Comparison of ENCODE assay signal across 12 cellular contexts in the genomic region with DNA sequence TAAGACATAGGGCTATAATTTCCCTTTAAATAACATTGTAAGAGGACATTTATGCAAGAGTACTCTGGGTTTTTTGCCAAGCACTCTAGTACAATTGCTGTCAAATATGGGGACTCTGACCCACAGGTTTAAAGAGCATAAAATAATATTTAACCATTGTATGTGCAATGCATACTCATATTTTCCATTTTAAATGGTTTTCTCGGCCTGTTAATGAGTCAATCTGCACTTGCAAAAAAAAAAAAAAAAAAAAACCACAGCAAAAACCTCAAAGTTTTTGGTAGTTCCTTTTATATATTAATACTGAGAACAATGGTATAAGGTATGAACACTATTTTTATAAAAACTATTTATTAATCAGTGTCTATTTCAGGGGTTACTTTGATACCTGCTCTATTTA.
DNase-seq lines count a peak whose midpoint lies in the region; ATAC-seq and TF ChIP-seq lines count a peak whose summit lies in the region.
"Had no signal": no experiment of that assay in that cellular context is flagged by ENCODE, and none has a peak within 500 bp of the region (broad histone marks: within the 10 kb centered on the region; RNA-seq: fewer than 3 reads in every experiment).

No MANE protein-coding gene starts in this region.

- no peaks in the 10 kb centered on the region for H3K27me3 ChIP-seq in body of pancreas

- 33 to 41% methylated on average over 1 of the region's 1 CpG for WGBS in body of pancreas, 2 donors

- H3K27ac ChIP-seq in RWPE1 (no peak overlapping the region), body of pancreas (no peak overlapping the region)
- H3K27ac ChIP-seq: C4-2B, GM23248 had no signal

- ATAC-seq in GM19043 (IDR thresholded peaks at IDR 0.05; ENCODE audit: low read depth, unreplicated experiment) (peak; percentile 58), HG02981 (IDR thresholded peaks at IDR 0.05; ENCODE audit: unreplicated experiment) (peak; percentile 57), body of pancreas (no peak)

- no peaks in the 10 kb centered on the region for H3K36me3 ChIP-seq in body of pancreas (replicated peaks in 1 of 2; ENCODE audit: insufficient read depth in 1 of 2, low read depth in 2 of 2)

- intact Hi-C loops in body of pancreas (cut with DNase I): no loop called here

- TF ChIP-seq POLR2A in body of pancreas (IDR thresholded peaks at IDR 0.05): no peak

- POLR2A ChIA-PET in RWPE1 (lab: Yijun Ruan, JAX; ENCODE audit: low non-redundant PET): no interaction called here

- TF ChIP-seq CTCF in RWPE1 (conservative IDR thresholded peaks at IDR 0.05; ENCODE audit: low read depth) (no peak), body of pancreas (IDR thresholded peaks at IDR 0.05) (no peak)

- no peaks in the 10 kb centered on the region for H3K4me1 ChIP-seq in body of pancreas

- DNase-seq in CD1c-positive myeloid dendritic cell (ENCODE audit: extremely low spot score) (peak; percentile 6), OCI-M1 (lab: John Stamatoyannopoulos, UW) (peak; percentile 39), RWPE1 (ENCODE audit: low spot score) (no peak), occipital lobe (lab: John Stamatoyannopoulos, UW) (no peak), body of pancreas (no peak), inferior parietal cortex (ENCODE audit: extremely low spot score) (no peak)
- DNase-seq: activated naive CD4-positive, alpha-beta T cell treated with anti-CD3 and anti-CD28 coated beads, Interleukin-2, amount 50 U/mL, for 16 hours; GM23248; NCI-H1436 treated with DMSO at 0.1 percent for 48 hours had no signal

- H3K9me3 ChIP-seq in body of pancreas: no peaks in the 10 kb centered on the region

- CTCF ChIA-PET in RWPE1 (lab: Yijun Ruan, JAX): interaction anchor here (0.6 to 1.2 kb wide), 2 partner anchors 270 to 437 kb away, joined by 3 to 5 read pairs; no protein-coding TSS in a partner anchor

- no peak overlapping the region for H3K4me3 ChIP-seq in body of pancreas
- H3K4me3 ChIP-seq: GM23248 had no signal

Comparison
In these comparisons a context has a peak if more than half of its experiments do, and no peak if none do; other contexts are left out.
1. DNase-seq: peak in CD1c-positive myeloid dendritic cell (single experiment) and OCI-M1 (single experiment); none in RWPE1 (single experiment), occipital lobe (single experiment), body of pancreas (0 of 4) and inferior parietal cortex (single experiment).